ENCODE assay signal across 8 cellular contexts in the genomic region with DNA sequence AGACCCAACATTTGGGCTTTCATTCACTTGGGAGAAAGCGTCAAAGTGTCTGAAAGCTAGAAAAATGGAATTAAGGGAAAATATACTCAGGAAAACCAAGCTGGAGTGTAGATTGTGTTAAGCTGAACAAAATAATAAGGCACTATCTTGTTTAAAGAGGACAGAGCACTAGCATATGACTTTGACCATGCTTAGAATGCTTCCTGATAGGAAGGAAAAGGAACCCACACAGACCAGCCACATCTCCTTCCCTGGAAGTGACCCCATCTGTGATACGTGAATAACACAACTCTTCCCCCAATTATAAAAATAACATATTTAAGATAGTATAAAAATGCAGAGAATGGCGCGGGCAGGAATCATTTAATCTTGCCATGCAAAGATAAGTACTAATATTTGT.
"Had no signal": no experiment of that assay in that cellular context is flagged by ENCODE, and none has a peak within 500 bp of the region (broad histone marks: within the 10 kb centered on the region; RNA-seq: fewer than 3 reads in every experiment).

No MANE protein-coding gene starts in this region.

- ATAC-seq: HCT116 had no signal

- H3K27me3 Mint-ChIP-seq: IgD-negative memory B cell had no signal

- H3K4me1 ChIP-seq: HAP-1 had no signal

- H3K4me2 ChIP-seq: KMS-11 had no signal

- H3K9me3 Mint-ChIP-seq: IgD-negative memory B cell had no signal

- H3K36me3 Mint-ChIP-seq: IgD-negative memory B cell had no signal

- H3K27ac Mint-ChIP-seq: IgD-negative memory B cell had no signal

- DNase-seq: GM23248, GOT3, H7, KBM-7 had no signal

- H3K9me3 ChIP-seq: HAP-1 had no signal

- H3K4me3 ChIP-seq: GM23248, HAP-1 had no signal

- H3K9ac ChIP-seq: GM23248, KMS-11 had no signal

- H3K4me3 Mint-ChIP-seq: IgD-negative memory B cell had no signal

- H3K27ac ChIP-seq: GM23248, KMS-11 had no signal

- H3K36me3 ChIP-seq: HAP-1 had no signal
